Comparison of ENCODE assay signal across 7 cellular contexts in genomic region chr3:4722103-4722502, GRCh38.
DNase-seq lines count a peak whose midpoint lies in the region; ATAC-seq and TF ChIP-seq lines count a peak whose summit lies in the region.

No MANE protein-coding gene starts in this region.

- H3K4me3 Mint-ChIP-seq in H9 = no peak overlapping the region

- no peak overlapping the region for H4K5ac ChIP-seq in H9 (ENCODE audit: insufficient read length, low read depth, low read length)

- H3K56ac ChIP-seq in H9 (ENCODE audit: insufficient read length, low read depth, low read length) = no peak overlapping the region

- no peak overlapping the region for H3K18ac ChIP-seq in H9 (ENCODE audit: insufficient read length, low read depth, low read length)

- H3K23ac ChIP-seq in H9 (ENCODE audit: insufficient read length, low read depth, low read length) = no peak overlapping the region

- H2BK12ac ChIP-seq in H9 (ENCODE audit: insufficient read length, low read depth, low read length) = no peak overlapping the region

- no peaks in the 10 kb centered on the region for H3K27me3 ChIP-seq in GM06990 (replicated peaks; ENCODE audit: control insufficient read depth, insufficient read depth, low read length)
- no peaks in the 10 kb centered on the region for H3K27me3 ChIP-seq in H9 (ENCODE audit: insufficient read depth, low read length)
- H3K27me3 ChIP-seq in adrenal gland = no peaks in the 10 kb centered on the region

- H3K36me3 ChIP-seq in GM06990 (ENCODE audit: control insufficient read depth, insufficient read depth, low read length) = peaks cover 1% of the 10 kb centered on the region; the same call in 1 of the 2 replicates
- H3K36me3 ChIP-seq in adrenal gland (replicated peaks in 1 of 2) = no peaks in the 10 kb centered on the region

- no peak overlapping the region; a peak in 1 of 7 replicates for H3K27ac Mint-ChIP-seq in H9

- H2BK5ac ChIP-seq in H9 (ENCODE audit: insufficient read length, low read length) = no peak overlapping the region

- intact Hi-C loops in adrenal gland (cut with DNase I) = loop anchor here (5.0 kb wide), 2 partner anchors 255 to 260 kb away; partner anchors contain the start of gene BHLHE40 (in 1 of the 2)

- no peaks in the 10 kb centered on the region; the same call in 1 of the 2 replicates for H3K4me1 ChIP-seq in H9 (ENCODE audit: insufficient read depth, low read length)
- H3K4me1 ChIP-seq in adrenal gland (replicated peaks in 1 of 2) = peaks cover 26 to 45% of the 10 kb centered on the region in 2 donors

- H3K79me1 ChIP-seq in H9 (ENCODE audit: insufficient read depth, low read depth, low read length, poor library complexity, severe bottlenecking) = no peaks in the 10 kb centered on the region

- H3K9me3 Mint-ChIP-seq in H9 = no peaks in the 10 kb centered on the region

- H3K9me3 ChIP-seq in H9 (ENCODE audit: control insufficient read depth, low read depth, low read length) (no peaks in the 10 kb centered on the region), adrenal gland (replicated peaks in 1 of 3) (no peaks in the 10 kb centered on the region)

- H3K27ac ChIP-seq in H9 (ENCODE audit: insufficient read length, low read depth, low read length) = no peak overlapping the region
- peak overlapping the region; percentile 70 to 93 (median 78) for H3K27ac ChIP-seq in adrenal gland

- H2BK120ac ChIP-seq in H9 (ENCODE audit: low read depth, low read length, poor library complexity, severe bottlenecking) = no peak overlapping the region

- peak in 1 of 2 donors; percentile 36 for TF ChIP-seq POLR2A in adrenal gland (IDR thresholded peaks at IDR 0.05)

- H3K4me1 Mint-ChIP-seq in H9 = peaks cover 27 to 29% of the 10 kb centered on the region in 2 experiments

- H3K4ac ChIP-seq in H9 (ENCODE audit: low read depth, low read length) = no peak overlapping the region

- no peak overlapping the region for H2BK20ac ChIP-seq in H9 (ENCODE audit: low read depth, low read length, poor library complexity, severe bottlenecking)

- no peak overlapping the region for H3K4me2 ChIP-seq in H9 (ENCODE audit: insufficient read depth, insufficient read length, low read length)

- H3K36me3 Mint-ChIP-seq in H9 (ENCODE audit: insufficient read depth in 1 of 3, low read depth in 3 of 3) = no peaks in the 10 kb centered on the region

- H3K79me2 ChIP-seq in H9 (ENCODE audit: insufficient read depth, low read length) = no peaks in the 10 kb centered on the region

- no peak overlapping the region for H2BK15ac ChIP-seq in H9 (ENCODE audit: low read depth, low read length)

- no peak overlapping the region for H4K8ac ChIP-seq in H9 (replicated peaks; ENCODE audit: insufficient read length, low read depth, low read length)

- DNase-seq in GM06990 (ENCODE audit: extremely low read depth, insufficient read length) (peak; percentile 18), H9 (no peak), NCI-H524 treated with DMSO at 0.1 percent for 48 hours (lab: John Stamatoyannopoulos, UW) (peak; percentile 8), adrenal gland (peak; percentile 68 to 90 (median 85)), iPS-NIHi11 (ENCODE audit: low spot score) (peak; percentile 36), NCI-H128 (lab: John Stamatoyannopoulos, UW; ENCODE audit: unreplicated experiment) (no peak)
- peak; percentile 19 for DNase-seq in stimulated activated naive CD8-positive, alpha-beta T cell treated with anti-CD3 and anti-CD28 coated beads, Interleukin-15, Interleukin-2, amounts not matched to agents 100 U/mL and 50 U/mL, for 24 hours

- H2AFZ ChIP-seq in H9 (ENCODE audit: low read length) = no peak overlapping the region

- H4K91ac ChIP-seq in H9 (ENCODE audit: insufficient read length, low read depth, low read length) = no peak overlapping the region

- no peak overlapping the region for H3K9ac ChIP-seq in H9 (ENCODE audit: extremely low read depth, insufficient read length, low read length)

- H4K20me1 ChIP-seq in H9 (ENCODE audit: control insufficient read depth, insufficient read depth, insufficient read length) = no peaks in the 10 kb centered on the region

- H2AK5ac ChIP-seq in H9 (ENCODE audit: insufficient read length, low read length) = no peak overlapping the region

- WGBS in H9 (ENCODE audit: extremely low coverage, insufficient read length, low lambda C conversion rate) = no CpG with 5 or more reads among the region's 6 CpGs
- 17 to 27% (median 26%) methylated on average over 6 of the region's 6 CpGs for WGBS in adrenal gland, 4 donors

- no peaks in the 10 kb centered on the region for H3K27me3 Mint-ChIP-seq in H9 (ENCODE audit: low read depth)

- H3K14ac ChIP-seq in H9 (ENCODE audit: insufficient read depth, low read length) = no peak overlapping the region

- H3K4me3 ChIP-seq in GM06990 (replicated peaks; ENCODE audit: low read depth, low read length) (no peak overlapping the region), adrenal gland (no peak overlapping the region)

- peak; percentile 76 for ATAC-seq in stimulated activated naive CD8-positive, alpha-beta T cell treated with anti-CD3 and anti-CD28 coated beads, Interleukin-15, Interleukin-2, amounts not matched to agents 100 U/mL and 50 U/mL, for 24 hours

- no peak overlapping the region for H3T11ph ChIP-seq in H9 (ENCODE audit: low read length)

- TF ChIP-seq CTCF in GM06990 (IDR thresholded peaks at IDR 0.05; ENCODE audit: insufficient read depth, low read length, poor library complexity, severe bottlenecking) = peak; percentile 56
- TF ChIP-seq CTCF in H9 (conservative IDR thresholded peaks at IDR 0.05) = peak; percentile 42; the same call in 2 of the 3 replicates
- peak; percentile 20 to 71 (median 58) for TF ChIP-seq CTCF in adrenal gland (IDR thresholded peaks at IDR 0.05)

- no peaks in the 10 kb centered on the region for H3K23me2 ChIP-seq in H9 (ENCODE audit: insufficient read length, low read depth, low read length, poor library complexity, severe bottlenecking)

Comparison
In these comparisons a context has a peak if more than half of its experiments do, and no peak if none do; other contexts are left out.
1. DNase-seq: peak in GM06990 (single experiment), NCI-H524 treated with DMSO at 0.1 percent for 48 hours (single experiment), adrenal gland (7 of 7), iPS-NIHi11 (single experiment) and stimulated activated naive CD8-positive, alpha-beta T cell treated with anti-CD3 and anti-CD28 coated beads, Interleukin-15, Interleukin-2, amounts not matched to agents 100 U/mL and 50 U/mL, for 24 hours (single experiment); none in H9 (single experiment) and NCI-H128 (single experiment).
2. Peak in every context shown above with its lines, with median percentiles within 50 percentile points of each other: CTCF ChIP-seq.